ENCODE assay signal across 1 cellular context in genomic region chr5:10283927-10284635, GRCh38.
TF ChIP-seq lines count a peak whose summit lies in the region.

No MANE protein-coding gene starts in this region.

TF ChIP-seq in K562, 482 proteins besides CTCF, POLR2A, EP300 and RAD21 (continued from another document and continues in another):
- TF ChIP-seq CBX3 (IDR thresholded peaks at IDR 0.05; ENCODE audit: borderline replicate concordance in 1 of 2, low read length in 2 of 2) (0 out of 3 replicates have a peak, but pooled peaks of 1 of the 2 experiments have one; percentile 64), USF1 (CRISPR knock-in tag; IDR thresholded peaks at IDR 0.05) (no peak), TOE1 (IDR thresholded peaks at IDR 0.05; ENCODE audit: borderline replicate concordance) (peak; percentile 35; the same call in 1 of the 2 replicates), TOE1 (CRISPR knock-in tag; IDR thresholded peaks at IDR 0.05; ENCODE audit: borderline replicate concordance, low read depth) (no peak), ZBTB17 (CRISPR knock-in tag; IDR thresholded peaks at IDR 0.05) (peak; percentile 67), TFAP4 (CRISPR knock-in tag; IDR thresholded peaks at IDR 0.05; ENCODE audit: borderline replicate concordance) (peak; percentile 67; the same call in 1 of the 2 replicates), REST (CRISPR knock-in tag; IDR thresholded peaks at IDR 0.05; ENCODE audit: low read depth) (0 out of 2 replicates have a peak, but pooled peaks have one; percentile 33), HDGF (IDR thresholded peaks at IDR 0.05) (0 out of 2 replicates have a peak, but pooled peaks have one; percentile 23), NCOA6 (IDR thresholded peaks at IDR 0.05) (no peak), ETV6 (IDR thresholded peaks at IDR 0.05; ENCODE audit: borderline replicate concordance in 1 of 2, low read depth in 2 of 2, low read length in 1 of 2) (no peak), ETV6 (CRISPR knock-in tag; IDR thresholded peaks at IDR 0.05; ENCODE audit: borderline replicate concordance) (no peak), HIVEP1 (CRISPR knock-in tag; IDR thresholded peaks at IDR 0.05) (0 out of 2 replicates have a peak, but pooled peaks have one; percentile 51), STAG1 (CRISPR knock-in tag; IDR thresholded peaks at IDR 0.05; ENCODE audit: borderline replicate concordance) (peak; percentile 61; the same call in 1 of the 2 replicates), CREM (IDR thresholded peaks at IDR 0.05; ENCODE audit: low read depth) (peak; percentile 80), ZNF445 (CRISPR knock-in tag; IDR thresholded peaks at IDR 0.05; ENCODE audit: low read depth) (0 out of 2 replicates have a peak, but pooled peaks have one; percentile 52), NFIC (IDR thresholded peaks at IDR 0.05) (0 out of 2 replicates have a peak, but pooled peaks have one; percentile 17), CREB1 (IDR thresholded peaks at IDR 0.05) (no peak; the same call in 1 of the 2 replicates), CREB1 (CRISPR knock-in tag; IDR thresholded peaks at IDR 0.05) (peak; percentile 56; the same call in 1 of the 2 replicates), ZBED1 (IDR thresholded peaks at IDR 0.05) (peak; percentile 45; the same call in 1 of the 2 replicates), ZBTB8A (IDR thresholded peaks at IDR 0.05; ENCODE audit: partially characterized antibody) (no peak), VEZF1 (CRISPR knock-in tag; IDR thresholded peaks at IDR 0.05) (0 out of 2 replicates have a peak, but pooled peaks have one; percentile 13), E2F1 (CRISPR knock-in tag; IDR thresholded peaks at IDR 0.05) (peak; percentile 13; the same call in 1 of the 2 replicates), ZNF184 (CRISPR knock-in tag; IDR thresholded peaks at IDR 0.05) (no peak), THAP7 (CRISPR knock-in tag; IDR thresholded peaks at IDR 0.05) (no peak), ZNF592 (IDR thresholded peaks at IDR 0.05) (peak; percentile 95), ZNF347 (CRISPR knock-in tag; IDR thresholded peaks at IDR 0.05; ENCODE audit: low read depth) (no peak), BHLHE40 (IDR thresholded peaks at IDR 0.05; ENCODE audit: low read length) (peak; percentile 41; the same call in 1 of the 2 replicates), TEAD4 (IDR thresholded peaks at IDR 0.05; ENCODE audit: low read length) (0 out of 2 replicates have a peak, but pooled peaks have one; percentile 41), TEAD4 (CRISPR knock-in tag; IDR thresholded peaks at IDR 0.05; ENCODE audit: borderline replicate concordance) (no peak), CHD7 (IDR thresholded peaks at IDR 0.05; ENCODE audit: low read depth, low read length) (no peak), ZSCAN32 (CRISPR knock-in tag; IDR thresholded peaks at IDR 0.05) (peak; percentile 56; the same call in 1 of the 2 replicates)
